In genomic region chr4:108893474-108893873, GRCh38 we compare ENCODE assay signal across 26 cellular contexts.
"Had no signal": no experiment of that assay in that cellular context is flagged by ENCODE, and none has a peak within 500 bp of the region (broad histone marks: within the 10 kb centered on the region; RNA-seq: fewer than 3 reads in every experiment).

No MANE protein-coding gene starts in this region.

- H3K9me3 ChIP-seq: stomach, suprapubic skin, testis, thoracic aorta, thyroid gland, tibial artery, tibial nerve, transverse colon, upper lobe of left lung, upper lobe of right lung, uterus, vagina had no signal

- H3K4me1 ChIP-seq: stomach, suprapubic skin, testis, thyroid gland, tibial artery, tibial nerve, transverse colon, upper lobe of left lung, upper lobe of right lung, uterus, vagina had no signal

- H3K4me3 ChIP-seq: stomach, suprapubic skin, testis, thoracic aorta, thyroid gland, tibial artery, tibial nerve, transverse colon, upper lobe of left lung, upper lobe of right lung, uterus, vagina had no signal

- H3K36me3 ChIP-seq: stomach, suprapubic skin, thoracic aorta, thyroid gland, tibial artery, tibial nerve, transverse colon, upper lobe of left lung, upper lobe of right lung, uterus, vagina had no signal

- FAIRE-seq: urothelium cell line had no signal

- ATAC-seq: stimulated activated effector memory CD8-positive, alpha-beta T cell treated with anti-CD3 and anti-CD28 coated beads, Interleukin-12 subunit alpha, Interleukin-12 subunit beta, amount 100 ng/mL, for 72 hours; stimulated activated memory B cell treated with anti-CD40 and anti-IgM and Interleukin-4, amounts not matched to agents 10 μg/mL and 1 μg/mL and 100 μg/mL, for 72 hours; stimulated activated naive B cell treated with anti-CD40 and anti-IgM and Interleukin-4, amounts not matched to agents 10 μg/mL and 1 μg/mL and 100 μg/mL, for 72 hours; stimulated activated naive CD8-positive, alpha-beta T cell treated with anti-CD3 and anti-CD28 coated beads, Interleukin-15, amount 100 ng/mL, for 72 hours; stimulated activated naive CD8-positive, alpha-beta T cell treated with anti-CD3 and anti-CD28 coated beads, Interleukin-15, Interleukin-2, amounts not matched to agents 100 U/mL and 50 U/mL, for 24 hours; upper lobe of right lung had no signal

- H3K27ac ChIP-seq: stomach, suprapubic skin, testis, thoracic aorta, thyroid gland, tibial artery, tibial nerve, transverse colon, upper lobe of left lung, upper lobe of right lung, uterus, vagina had no signal

- DNase-seq: stimulated activated CD4-positive, alpha-beta T cell treated with anti-CD3 and anti-CD28 coated beads, Interleukin-2, amount 100 ng/mL, for 48 hours; stimulated activated CD4-positive, alpha-beta T cell treated with anti-CD3 and anti-CD28 coated beads, Interleukin-4, amount 100 ng/mL, for 1 hour; stimulated activated CD4-positive, alpha-beta T cell treated with anti-CD3 and anti-CD28 coated beads, Interleukin-4, amount 100 ng/mL, for 24 hours; stimulated activated CD4-positive, alpha-beta T cell treated with anti-CD3 and anti-CD28 coated beads, Interleukin-4, amount 100 ng/mL, for 4 hours; stimulated activated CD8-positive, alpha-beta memory T cell treated with anti-CD3 and anti-CD28 coated beads, Interleukin-4, amount 100 ng/mL, for 48 hours; stimulated activated naive B cell treated with anti-CD40 and anti-IgM and Interleukin-4, amounts not matched to agents 10 μg/mL and 1 μg/mL and 100 μg/mL, for 72 hours; stimulated activated naive CD4-positive, alpha-beta T cell; stimulated activated naive CD4-positive, alpha-beta T cell treated with Interleukin-2 at 50 U/mL for 16 hours; stimulated activated naive CD8-positive, alpha-beta T cell treated with anti-CD3 and anti-CD28 coated beads, Interleukin-15, amount 100 ng/mL, for 72 hours; stimulated activated naive CD8-positive, alpha-beta T cell treated with anti-CD3 and anti-CD28 coated beads, Interleukin-15, Interleukin-2, amounts not matched to agents 100 U/mL and 50 U/mL, for 24 hours; stomach; substantia nigra; testis; thyroid gland; tibial artery; transverse colon; upper lobe of left lung; upper lobe of right lung; uterus had no signal

- H3K27me3 ChIP-seq: stomach, suprapubic skin, testis, thyroid gland, tibial artery, tibial nerve, transverse colon, upper lobe of left lung, upper lobe of right lung, uterus, vagina had no signal
